Comparison of ENCODE assay signal across 9 cellular contexts in genomic region chr9:70256123-70256551, GRCh38. TPM values are rescaled to one million over a fixed set of nuclear protein-coding genes. Genes with fewer than 3 reads are reported as not detected.
DNase-seq lines count a peak whose midpoint lies in the region; ATAC-seq and TF ChIP-seq lines count a peak whose summit lies in the region.
"Had no signal": no experiment of that assay in that cellular context is flagged by ENCODE, and none has a peak within 500 bp of the region (broad histone marks: within the 10 kb centered on the region; RNA-seq: fewer than 3 reads in every experiment).

No MANE protein-coding gene starts in this region.

- peaks cover 26% of the 10 kb centered on the region for H3K4me1 ChIP-seq in psoas muscle

- peaks cover 23% of the 10 kb centered on the region for H3K4me1 Mint-ChIP-seq in Calu3 (ENCODE audit: low read depth, unreplicated experiment)

- DNase-seq in Calu3 (no peak), RWPE1 (ENCODE audit: low spot score) (peak; percentile 78), fibroblast of pulmonary artery (ENCODE audit: low read depth) (peak; percentile 83), psoas muscle (no peak), T-helper 2 cell (no peak), NK-92 (lab: John Stamatoyannopoulos, UW; ENCODE audit: unreplicated experiment) (no peak)
- DNase-seq in activated CD8-positive, alpha-beta memory T cell treated with anti-CD3 and anti-CD28 coated beads, Interleukin-2, amount 50 U/mL, for 4 hours = no peak
- DNase-seq: GDM1 had no signal

- peak overlapping the region; percentile 44 for H3K4me3 ChIP-seq in fibroblast of pulmonary artery (replicated peaks; ENCODE audit: low read depth, low read length)
- H3K4me3 ChIP-seq in psoas muscle = peak overlapping the region; percentile 78

- H3K9me3 Mint-ChIP-seq in Calu3 (ENCODE audit: low read depth, unreplicated experiment) = no peaks in the 10 kb centered on the region

- intact Hi-C loops in Calu3 (cut with micrococcal nuclease; ENCODE audit: unreplicated experiment) = loop anchor here (5.0 kb wide), 2 partner anchors 144 to 499 kb away; no protein-coding TSS in a partner anchor
- intact Hi-C loops in psoas muscle (cut with DNase I) = loop anchor here in 1 of 2 donors (10.0 kb wide), 1 partner anchor 491 kb away; the partner anchor contains the start of gene PTAR1

- H3K27me3 ChIP-seq in psoas muscle (ENCODE audit: insufficient read depth in 3 of 3, low read length in 2 of 3) = no peaks in the 10 kb centered on the region

- no peaks in the 10 kb centered on the region for H3K27me3 Mint-ChIP-seq in Calu3 (ENCODE audit: unreplicated experiment)

- peaks cover 54% of the 10 kb centered on the region for H3K36me3 Mint-ChIP-seq in Calu3 (ENCODE audit: insufficient read depth, unreplicated experiment)

- H3K27ac ChIP-seq in RWPE1 (no peak overlapping the region), psoas muscle (no peak overlapping the region)

- CTCF ChIA-PET in Calu3 (lab: Charles Lee) = interaction anchor here (0.6 kb wide), 1 partner anchor 109 kb away, joined by 6 read pairs; no protein-coding TSS in a partner anchor
- CTCF ChIA-PET in RWPE1 (lab: Yijun Ruan, JAX) = interaction anchor here (1.5 to 2.1 kb wide), 2 partner anchors 142 to 284 kb away, joined by 4 to 5 read pairs; no protein-coding TSS in a partner anchor

- no peak for TF ChIP-seq CTCF in Calu3 (IDR thresholded peaks at IDR 0.05; ENCODE audit: unreplicated experiment)
- TF ChIP-seq CTCF in RWPE1 (conservative IDR thresholded peaks at IDR 0.05; ENCODE audit: low read depth) = no peak
- TF ChIP-seq CTCF in fibroblast of pulmonary artery (IDR thresholded peaks at IDR 0.05; ENCODE audit: low read length, missing control alignments) = no peak
- no peak for TF ChIP-seq CTCF in psoas muscle (IDR thresholded peaks at IDR 0.05)

- POLR2A ChIA-PET in RWPE1 (lab: Yijun Ruan, JAX; ENCODE audit: low non-redundant PET) = interaction anchor here (0.6 kb wide), 1 partner anchor 169 kb away, joined by 4 read pairs; no protein-coding TSS in a partner anchor

- no TSS peak for BruUV-seq in Calu3 (replicated peaks; lab: Mats Ljungman, UMichigan)

- H3K9me3 ChIP-seq in psoas muscle = no peaks in the 10 kb centered on the region

- WGBS in psoas muscle, 3 donors = 43 to 53% (median 48%) methylated on average over 7 of the region's 7 CpGs

- H3K4me3 Mint-ChIP-seq in Calu3 (ENCODE audit: low read depth, unreplicated experiment) = peak overlapping the region; percentile 97

- ATAC-seq in psoas muscle (no peak), GM21825 (IDR thresholded peaks at IDR 0.05; ENCODE audit: unreplicated experiment) (no peak)

- H3K36me3 ChIP-seq in psoas muscle (ENCODE audit: insufficient read depth in 1 of 2, low read depth in 1 of 2) = no peaks in the 10 kb centered on the region

- H3K27ac Mint-ChIP-seq in Calu3 (ENCODE audit: unreplicated experiment) = peak overlapping the region; percentile 94

RNA-seq across cellular contexts. Expression of gene SMC5, which starts 2.6 kb away (rescaled TPM):
- 26.4 and 28.6 TPM in 2 replicates for total RNA-seq in Calu3 (2022)
- 10 to 100 TPM; 18.1 to 21.0 (median 19.9) TPM for total RNA-seq in psoas muscle
- 10 to 100 TPM in 2 of 3 donors, 1 to 10 TPM in 1; 5.5 to 16.4 (median 11.4) TPM for polyA plus RNA-seq in psoas muscle

Comparison
In these comparisons a context has a peak if more than half of its experiments do, and no peak if none do; other contexts are left out.
1. DNase-seq: peak in RWPE1 (single experiment) and fibroblast of pulmonary artery (single experiment); none in Calu3 (single experiment), psoas muscle (0 of 2), T-helper 2 cell (0 of 5), activated CD8-positive, alpha-beta memory T cell treated with anti-CD3 and anti-CD28 coated beads, Interleukin-2, amount 50 U/mL, for 4 hours (single experiment) and NK-92 (single experiment).